Comparison of ENCODE assay signal across 1 cellular context in the genomic region with DNA sequence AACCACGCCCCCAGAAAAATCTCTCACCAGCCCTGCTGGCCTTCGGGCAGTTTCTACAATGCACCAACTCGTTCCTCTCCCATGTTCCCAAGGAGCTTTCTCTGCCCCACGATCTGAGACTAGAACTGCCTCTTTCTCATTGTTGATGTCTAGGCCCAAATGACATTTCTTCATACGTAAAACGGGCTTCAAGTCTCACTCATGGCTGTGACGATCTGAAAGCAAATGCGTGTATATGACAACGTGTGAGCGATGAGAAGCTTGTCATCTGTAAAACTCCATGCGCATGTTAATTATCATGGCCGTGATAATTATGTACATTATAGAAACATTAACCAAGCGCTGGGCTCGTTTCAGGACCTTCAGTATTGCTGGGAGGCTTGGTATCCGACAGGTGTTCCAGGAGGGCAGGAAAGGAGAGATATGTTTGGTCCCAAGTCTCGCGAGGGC.
TF ChIP-seq lines count a peak whose summit lies in the region.

No MANE protein-coding gene starts in this region.

TF ChIP-seq in HepG2, 621 proteins besides CTCF, POLR2A, EP300 and RAD21 (continued from another document and continues in another):
- TF ChIP-seq, protein P1, sequence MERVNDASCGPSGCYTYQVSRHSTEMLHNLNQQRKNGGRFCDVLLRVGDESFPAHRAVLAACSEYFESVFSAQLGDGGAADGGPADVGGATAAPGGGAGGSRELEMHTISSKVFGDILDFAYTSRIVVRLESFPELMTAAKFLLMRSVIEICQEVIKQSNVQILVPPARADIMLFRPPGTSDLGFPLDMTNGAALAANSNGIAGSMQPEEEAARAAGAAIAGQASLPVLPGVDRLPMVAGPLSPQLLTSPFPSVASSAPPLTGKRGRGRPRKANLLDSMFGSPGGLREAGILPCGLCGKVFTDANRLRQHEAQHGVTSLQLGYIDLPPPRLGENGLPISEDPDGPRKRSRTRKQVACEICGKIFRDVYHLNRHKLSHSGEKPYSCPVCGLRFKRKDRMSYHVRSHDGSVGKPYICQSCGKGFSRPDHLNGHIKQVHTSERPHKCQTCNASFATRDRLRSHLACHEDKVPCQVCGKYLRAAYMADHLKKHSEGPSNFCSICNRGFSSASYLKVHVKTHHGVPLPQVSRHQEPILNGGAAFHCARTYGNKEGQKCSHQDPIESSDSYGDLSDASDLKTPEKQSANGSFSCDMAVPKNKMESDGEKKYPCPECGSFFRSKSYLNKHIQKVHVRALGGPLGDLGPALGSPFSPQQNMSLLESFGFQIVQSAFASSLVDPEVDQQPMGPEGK (CRISPR knock-in tag; IDR thresholded peaks at IDR 0.05) = no peak
- TF ChIP-seq, protein P2, sequence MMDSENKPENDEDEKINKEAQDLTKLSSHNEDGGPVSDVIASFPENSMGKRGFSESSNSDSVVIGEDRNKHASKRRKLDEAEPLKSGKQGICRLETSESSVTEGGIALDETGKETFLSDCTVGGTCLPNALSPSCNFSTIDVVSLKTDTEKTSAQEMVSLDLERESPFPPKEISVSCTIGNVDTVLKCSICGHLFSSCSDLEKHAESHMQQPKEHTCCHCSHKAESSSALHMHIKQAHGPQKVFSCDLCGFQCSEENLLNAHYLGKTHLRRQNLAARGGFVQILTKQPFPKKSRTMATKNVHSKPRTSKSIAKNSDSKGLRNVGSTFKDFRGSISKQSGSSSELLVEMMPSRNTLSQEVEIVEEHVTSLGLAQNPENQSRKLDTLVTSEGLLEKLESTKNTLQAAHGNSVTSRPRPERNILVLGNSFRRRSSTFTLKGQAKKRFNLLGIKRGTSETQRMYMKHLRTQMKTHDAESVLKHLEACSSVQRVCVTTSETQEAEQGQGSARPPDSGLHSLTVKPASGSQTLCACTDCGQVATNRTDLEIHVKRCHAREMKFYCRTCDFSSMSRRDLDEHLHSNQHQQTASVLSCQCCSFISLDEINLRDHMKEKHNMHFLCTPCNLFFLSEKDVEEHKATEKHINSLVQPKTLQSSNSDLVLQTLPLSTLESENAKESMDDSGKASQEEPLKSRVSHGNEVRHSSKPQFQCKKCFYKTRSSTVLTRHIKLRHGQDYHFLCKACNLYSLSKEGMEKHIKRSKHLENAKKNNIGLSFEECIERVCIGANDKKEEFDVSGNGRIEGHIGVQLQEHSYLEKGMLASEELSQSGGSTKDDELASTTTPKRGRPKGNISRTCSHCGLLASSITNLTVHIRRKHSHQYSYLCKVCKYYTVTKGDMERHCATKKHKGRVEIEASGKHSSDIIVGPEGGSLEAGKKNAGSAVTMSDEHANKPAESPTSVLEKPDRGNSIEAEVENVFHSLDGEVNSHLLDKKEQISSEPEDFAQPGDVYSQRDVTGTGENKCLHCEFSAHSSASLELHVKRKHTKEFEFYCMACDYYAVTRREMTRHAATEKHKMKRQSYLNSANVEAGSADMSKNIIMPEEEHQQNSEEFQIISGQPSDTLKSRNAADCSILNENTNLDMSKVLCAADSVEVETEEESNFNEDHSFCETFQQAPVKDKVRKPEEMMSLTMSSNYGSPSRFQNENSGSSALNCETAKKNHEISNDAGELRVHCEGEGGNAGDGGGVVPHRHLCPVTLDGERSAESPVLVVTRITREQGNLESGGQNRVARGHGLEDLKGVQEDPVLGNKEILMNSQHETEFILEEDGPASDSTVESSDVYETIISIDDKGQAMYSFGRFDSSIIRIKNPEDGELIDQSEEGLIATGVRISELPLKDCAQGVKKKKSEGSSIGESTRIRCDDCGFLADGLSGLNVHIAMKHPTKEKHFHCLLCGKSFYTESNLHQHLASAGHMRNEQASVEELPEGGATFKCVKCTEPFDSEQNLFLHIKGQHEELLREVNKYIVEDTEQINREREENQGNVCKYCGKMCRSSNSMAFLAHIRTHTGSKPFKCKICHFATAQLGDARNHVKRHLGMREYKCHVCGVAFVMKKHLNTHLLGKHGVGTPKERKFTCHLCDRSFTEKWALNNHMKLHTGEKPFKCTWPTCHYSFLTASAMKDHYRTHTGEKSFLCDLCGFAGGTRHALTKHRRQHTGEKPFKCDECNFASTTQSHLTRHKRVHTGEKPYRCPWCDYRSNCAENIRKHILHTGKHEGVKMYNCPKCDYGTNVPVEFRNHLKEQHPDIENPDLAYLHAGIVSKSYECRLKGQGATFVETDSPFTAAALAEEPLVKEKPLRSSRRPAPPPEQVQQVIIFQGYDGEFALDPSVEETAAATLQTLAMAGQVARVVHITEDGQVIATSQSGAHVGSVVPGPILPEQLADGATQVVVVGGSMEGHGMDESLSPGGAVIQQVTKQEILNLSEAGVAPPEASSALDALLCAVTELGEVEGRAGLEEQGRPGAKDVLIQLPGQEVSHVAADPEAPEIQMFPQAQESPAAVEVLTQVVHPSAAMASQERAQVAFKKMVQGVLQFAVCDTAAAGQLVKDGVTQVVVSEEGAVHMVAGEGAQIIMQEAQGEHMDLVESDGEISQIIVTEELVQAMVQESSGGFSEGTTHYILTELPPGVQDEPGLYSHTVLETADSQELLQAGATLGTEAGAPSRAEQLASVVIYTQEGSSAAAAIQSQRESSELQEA (CRISPR knock-in tag; IDR thresholded peaks at IDR 0.05; ENCODE audit: not compliant biosample characterization) = no peak
- TF ChIP-seq, protein P3, sequence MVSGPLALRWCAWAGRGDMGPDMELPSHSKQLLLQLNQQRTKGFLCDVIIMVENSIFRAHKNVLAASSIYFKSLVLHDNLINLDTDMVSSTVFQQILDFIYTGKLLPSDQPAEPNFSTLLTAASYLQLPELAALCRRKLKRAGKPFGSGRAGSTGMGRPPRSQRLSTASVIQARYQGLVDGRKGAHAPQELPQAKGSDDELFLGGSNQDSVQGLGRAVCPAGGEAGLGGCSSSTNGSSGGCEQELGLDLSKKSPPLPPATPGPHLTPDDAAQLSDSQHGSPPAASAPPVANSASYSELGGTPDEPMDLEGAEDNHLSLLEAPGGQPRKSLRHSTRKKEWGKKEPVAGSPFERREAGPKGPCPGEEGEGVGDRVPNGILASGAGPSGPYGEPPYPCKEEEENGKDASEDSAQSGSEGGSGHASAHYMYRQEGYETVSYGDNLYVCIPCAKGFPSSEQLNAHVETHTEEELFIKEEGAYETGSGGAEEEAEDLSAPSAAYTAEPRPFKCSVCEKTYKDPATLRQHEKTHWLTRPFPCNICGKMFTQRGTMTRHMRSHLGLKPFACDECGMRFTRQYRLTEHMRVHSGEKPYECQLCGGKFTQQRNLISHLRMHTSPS (CRISPR knock-in tag; IDR thresholded peaks at IDR 0.05; ENCODE audit: low read depth) = no peak
- TF ChIP-seq ZNF207 (IDR thresholded peaks at IDR 0.05; ENCODE audit: borderline replicate concordance) = no peak
- TF ChIP-seq ZSCAN9 (CRISPR knock-in tag; IDR thresholded peaks at IDR 0.05; ENCODE audit: borderline replicate concordance) = 0 out of 2 replicates have a peak, but pooled peaks have one; percentile 0
- no peak for TF ChIP-seq ZBTB21 (CRISPR knock-in tag; IDR thresholded peaks at IDR 0.05)
- TF ChIP-seq, protein P4, sequence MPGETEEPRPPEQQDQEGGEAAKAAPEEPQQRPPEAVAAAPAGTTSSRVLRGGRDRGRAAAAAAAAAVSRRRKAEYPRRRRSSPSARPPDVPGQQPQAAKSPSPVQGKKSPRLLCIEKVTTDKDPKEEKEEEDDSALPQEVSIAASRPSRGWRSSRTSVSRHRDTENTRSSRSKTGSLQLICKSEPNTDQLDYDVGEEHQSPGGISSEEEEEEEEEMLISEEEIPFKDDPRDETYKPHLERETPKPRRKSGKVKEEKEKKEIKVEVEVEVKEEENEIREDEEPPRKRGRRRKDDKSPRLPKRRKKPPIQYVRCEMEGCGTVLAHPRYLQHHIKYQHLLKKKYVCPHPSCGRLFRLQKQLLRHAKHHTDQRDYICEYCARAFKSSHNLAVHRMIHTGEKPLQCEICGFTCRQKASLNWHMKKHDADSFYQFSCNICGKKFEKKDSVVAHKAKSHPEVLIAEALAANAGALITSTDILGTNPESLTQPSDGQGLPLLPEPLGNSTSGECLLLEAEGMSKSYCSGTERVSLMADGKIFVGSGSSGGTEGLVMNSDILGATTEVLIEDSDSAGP (CRISPR knock-in tag; IDR thresholded peaks at IDR 0.05; ENCODE audit: borderline replicate concordance) = no peak
- TF ChIP-seq, protein P5, sequence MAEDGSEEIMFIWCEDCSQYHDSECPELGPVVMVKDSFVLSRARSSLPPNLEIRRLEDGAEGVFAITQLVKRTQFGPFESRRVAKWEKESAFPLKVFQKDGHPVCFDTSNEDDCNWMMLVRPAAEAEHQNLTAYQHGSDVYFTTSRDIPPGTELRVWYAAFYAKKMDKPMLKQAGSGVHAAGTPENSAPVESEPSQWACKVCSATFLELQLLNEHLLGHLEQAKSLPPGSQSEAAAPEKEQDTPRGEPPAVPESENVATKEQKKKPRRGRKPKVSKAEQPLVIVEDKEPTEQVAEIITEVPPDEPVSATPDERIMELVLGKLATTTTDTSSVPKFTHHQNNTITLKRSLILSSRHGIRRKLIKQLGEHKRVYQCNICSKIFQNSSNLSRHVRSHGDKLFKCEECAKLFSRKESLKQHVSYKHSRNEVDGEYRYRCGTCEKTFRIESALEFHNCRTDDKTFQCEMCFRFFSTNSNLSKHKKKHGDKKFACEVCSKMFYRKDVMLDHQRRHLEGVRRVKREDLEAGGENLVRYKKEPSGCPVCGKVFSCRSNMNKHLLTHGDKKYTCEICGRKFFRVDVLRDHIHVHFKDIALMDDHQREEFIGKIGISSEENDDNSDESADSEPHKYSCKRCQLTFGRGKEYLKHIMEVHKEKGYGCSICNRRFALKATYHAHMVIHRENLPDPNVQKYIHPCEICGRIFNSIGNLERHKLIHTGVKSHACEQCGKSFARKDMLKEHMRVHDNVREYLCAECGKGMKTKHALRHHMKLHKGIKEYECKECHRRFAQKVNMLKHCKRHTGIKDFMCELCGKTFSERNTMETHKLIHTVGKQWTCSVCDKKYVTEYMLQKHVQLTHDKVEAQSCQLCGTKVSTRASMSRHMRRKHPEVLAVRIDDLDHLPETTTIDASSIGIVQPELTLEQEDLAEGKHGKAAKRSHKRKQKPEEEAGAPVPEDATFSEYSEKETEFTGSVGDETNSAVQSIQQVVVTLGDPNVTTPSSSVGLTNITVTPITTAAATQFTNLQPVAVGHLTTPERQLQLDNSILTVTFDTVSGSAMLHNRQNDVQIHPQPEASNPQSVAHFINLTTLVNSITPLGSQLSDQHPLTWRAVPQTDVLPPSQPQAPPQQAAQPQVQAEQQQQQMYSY (CRISPR knock-in tag; IDR thresholded peaks at IDR 0.05) = no peak
- no peak for TF ChIP-seq TCF7 (IDR thresholded peaks at IDR 0.05; ENCODE audit: low read depth)
- TF ChIP-seq TGIF2 (CRISPR knock-in tag; IDR thresholded peaks at IDR 0.05) = no peak
- no peak for TF ChIP-seq ZNF138 (CRISPR knock-in tag; IDR thresholded peaks at IDR 0.05; ENCODE audit: low read depth)
- TF ChIP-seq TEAD2 (CRISPR knock-in tag; IDR thresholded peaks at IDR 0.05) = no peak
- TF ChIP-seq, protein P6, sequence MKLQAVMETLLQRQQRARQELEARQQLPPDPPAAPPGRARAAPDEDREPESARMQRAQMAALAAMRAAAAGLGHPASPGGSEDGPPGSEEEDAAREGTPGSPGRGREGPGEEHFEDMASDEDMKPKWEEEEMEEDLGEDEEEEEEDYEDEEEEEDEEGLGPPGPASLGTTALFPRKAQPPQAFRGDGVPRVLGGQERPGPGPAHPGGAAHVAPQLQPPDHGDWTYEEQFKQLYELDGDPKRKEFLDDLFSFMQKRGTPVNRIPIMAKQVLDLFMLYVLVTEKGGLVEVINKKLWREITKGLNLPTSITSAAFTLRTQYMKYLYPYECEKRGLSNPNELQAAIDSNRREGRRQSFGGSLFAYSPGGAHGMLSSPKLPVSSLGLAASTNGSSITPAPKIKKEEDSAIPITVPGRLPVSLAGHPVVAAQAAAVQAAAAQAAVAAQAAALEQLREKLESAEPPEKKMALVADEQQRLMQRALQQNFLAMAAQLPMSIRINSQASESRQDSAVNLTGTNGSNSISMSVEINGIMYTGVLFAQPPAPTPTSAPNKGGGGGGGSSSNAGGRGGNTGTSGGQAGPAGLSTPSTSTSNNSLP (IDR thresholded peaks at IDR 0.05; ENCODE audit: low read depth, low read length) = no peak
- no peak for TF ChIP-seq NFIC (IDR thresholded peaks at IDR 0.05; ENCODE audit: low read length)
- TF ChIP-seq JDP2 (CRISPR knock-in tag; IDR thresholded peaks at IDR 0.05; ENCODE audit: borderline replicate concordance) = no peak
- no peak for TF ChIP-seq CENPX (CRISPR knock-in tag; IDR thresholded peaks at IDR 0.05)
- no peak for TF ChIP-seq ZNF773 (CRISPR knock-in tag; IDR thresholded peaks at IDR 0.05; ENCODE audit: borderline replicate concordance)
- TF ChIP-seq IRX3 (CRISPR knock-in tag; IDR thresholded peaks at IDR 0.05; ENCODE audit: borderline replicate concordance, low read depth) = 0 out of 2 replicates have a peak, but pooled peaks have one; percentile 32
- TF ChIP-seq SMARCC2 (IDR thresholded peaks at IDR 0.05) = no peak
- no peak for TF ChIP-seq TP53 (CRISPR knock-in tag; conservative IDR thresholded peaks at IDR 0.05)
- TF ChIP-seq, protein P7, sequence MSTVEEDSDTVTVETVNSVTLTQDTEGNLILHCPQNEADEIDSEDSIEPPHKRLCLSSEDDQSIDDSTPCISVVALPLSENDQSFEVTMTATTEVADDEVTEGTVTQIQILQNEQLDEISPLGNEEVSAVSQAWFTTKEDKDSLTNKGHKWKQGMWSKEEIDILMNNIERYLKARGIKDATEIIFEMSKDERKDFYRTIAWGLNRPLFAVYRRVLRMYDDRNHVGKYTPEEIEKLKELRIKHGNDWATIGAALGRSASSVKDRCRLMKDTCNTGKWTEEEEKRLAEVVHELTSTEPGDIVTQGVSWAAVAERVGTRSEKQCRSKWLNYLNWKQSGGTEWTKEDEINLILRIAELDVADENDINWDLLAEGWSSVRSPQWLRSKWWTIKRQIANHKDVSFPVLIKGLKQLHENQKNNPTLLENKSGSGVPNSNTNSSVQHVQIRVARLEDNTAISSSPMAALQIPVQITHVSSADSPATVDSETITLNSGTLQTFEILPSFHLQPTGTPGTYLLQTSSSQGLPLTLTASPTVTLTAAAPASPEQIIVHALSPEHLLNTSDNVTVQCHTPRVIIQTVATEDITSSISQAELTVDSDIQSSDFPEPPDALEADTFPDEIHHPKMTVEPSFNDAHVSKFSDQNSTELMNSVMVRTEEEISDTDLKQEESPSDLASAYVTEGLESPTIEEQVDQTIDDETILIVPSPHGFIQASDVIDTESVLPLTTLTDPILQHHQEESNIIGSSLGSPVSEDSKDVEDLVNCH (CRISPR knock-in tag; IDR thresholded peaks at IDR 0.05) = 0 out of 2 replicates have a peak, but pooled peaks have one; percentile 59
- TF ChIP-seq HNRNPH1 (optimal IDR thresholded peaks at IDR 0.05; ENCODE audit: low read depth, low read length) = no peak
- no peak for TF ChIP-seq ARNT2 (CRISPR knock-in tag; IDR thresholded peaks at IDR 0.05; ENCODE audit: low read depth)
- no peak for TF ChIP-seq IKZF1 (IDR thresholded peaks at IDR 0.05)
- no peak for TF ChIP-seq MAFK (conservative IDR thresholded peaks at IDR 0.05 in 1 of 2, IDR thresholded peaks at IDR 0.05 in 1 of 2; ENCODE audit: low read length in 2 of 2)
- no peak for TF ChIP-seq ZZZ3 (CRISPR knock-in tag; IDR thresholded peaks at IDR 0.05; ENCODE audit: borderline replicate concordance)
- TF ChIP-seq HDAC6 (IDR thresholded peaks at IDR 0.05; ENCODE audit: low read depth, low read length) = no peak
- peak; percentile 38; the same call in 1 of the 2 replicates for TF ChIP-seq FOXC1 (CRISPR knock-in tag; IDR thresholded peaks at IDR 0.05; ENCODE audit: borderline replicate concordance)
- TF ChIP-seq ZBTB1 (CRISPR knock-in tag; IDR thresholded peaks at IDR 0.05; ENCODE audit: borderline replicate concordance) = no peak
- no peak for TF ChIP-seq TSC22D2 (CRISPR knock-in tag; IDR thresholded peaks at IDR 0.05; ENCODE audit: borderline replicate concordance)
- TF ChIP-seq KLF11 (CRISPR knock-in tag; IDR thresholded peaks at IDR 0.05) = no peak
- no peak for TF ChIP-seq ZNF136 (CRISPR knock-in tag; IDR thresholded peaks at IDR 0.05; ENCODE audit: low read depth)
- no peak for TF ChIP-seq KDM1A (CRISPR knock-in tag; IDR thresholded peaks at IDR 0.05)
